In genomic region chr10:26157734-26158133, GRCh38 we compare ENCODE assay signal across 28 cellular contexts. TPM values are rescaled to one million over a fixed set of nuclear protein-coding genes. Genes with fewer than 3 reads are reported as not detected.
DNase-seq lines count a peak whose midpoint lies in the region; ATAC-seq, FAIRE-seq and TF ChIP-seq lines count a peak whose summit lies in the region.
"Had no signal": no experiment of that assay in that cellular context is flagged by ENCODE, and none has a peak within 500 bp of the region (broad histone marks: within the 10 kb centered on the region; RNA-seq: fewer than 3 reads in every experiment).

No MANE protein-coding gene starts in this region.

- no peak overlapping the region for H3K4me3 Mint-ChIP-seq in activated T-cell treated with anti-CD3 and anti-CD28 coated beads, Interleukin-2, amount 50 U/mL, for 72 hours
- H3K4me3 Mint-ChIP-seq: activated CD8-positive, alpha-beta T cell treated with anti-CD3 and anti-CD28 coated beads, Interleukin-2, amount 10 ng/mL, durations not matched to agents 7 days and 5 days; activated T-cell treated with anti-CD3 and anti-CD28 coated beads, Interleukin-2, amount 50 U/mL, for 4 hours; natural killer cell had no signal

- no peaks in the 10 kb centered on the region for H3K36me3 Mint-ChIP-seq in activated T-cell treated with anti-CD3 and anti-CD28 coated beads, Interleukin-2, amount 50 U/mL, for 72 hours (ENCODE audit: insufficient read depth in 2 of 2)
- H3K36me3 Mint-ChIP-seq: activated naive CD4-positive, alpha-beta T cell treated with anti-CD3 and anti-CD28 coated beads, Interleukin-2, amount 50 U/mL, for 72 hours; natural killer cell had no signal

- 0 out of 2 replicates have a peak, but pooled peaks cover 10% of the 10 kb centered on the region for H3K9me3 ChIP-seq in OCI-LY7 (ENCODE audit: low read length)
- H3K9me3 ChIP-seq: vagina had no signal

- ATAC-seq in HG02884 (IDR thresholded peaks at IDR 0.05; ENCODE audit: unreplicated experiment), result no peak
- no peak for ATAC-seq in activated T-cell treated with anti-CD3 and anti-CD28 coated beads, Interleukin-2, amount 50 U/mL, for 72 hours (replicated peaks in 1 of 2)
- ATAC-seq: activated CD8-positive, alpha-beta T cell treated with anti-CD3 and anti-CD28 coated beads, Interleukin-2, amount 10 ng/mL, durations not matched to agents 7 days and 5 days; activated naive CD4-positive, alpha-beta T cell treated with anti-CD3 and anti-CD28 coated beads, Interleukin-2, amount 50 U/mL, for 72 hours; activated T-cell treated with anti-CD3 and anti-CD28 coated beads, Interleukin-2, amount 50 U/mL, for 4 hours had no signal

- FAIRE-seq in D721Med (lab: Jason Lieb, UNC), result no peak
- FAIRE-seq: GM19239, small intestine had no signal

- no peaks in the 10 kb centered on the region for H3K4me1 Mint-ChIP-seq in activated T-cell treated with anti-CD3 and anti-CD28 coated beads, Interleukin-2, amount 50 U/mL, for 72 hours (ENCODE audit: low read depth)
- H3K4me1 Mint-ChIP-seq: natural killer cell had no signal

- BruUV-seq in OCI-LY7 (replicated peaks; lab: Mats Ljungman, UMichigan), result no TSS peak

- CTCF ChIA-PET in OCI-LY7 (lab: Charles Lee; ENCODE audit: unreplicated experiment), result interaction anchor here (0.6 kb wide), 1 partner anchor 282 kb away, joined by 3 read pairs; no protein-coding TSS in a partner anchor
- CTCF ChIA-PET in RWPE1 (lab: Yijun Ruan, JAX), result no interaction called here

- peaks cover 12% of the 10 kb centered on the region for H3K27me3 Mint-ChIP-seq in activated T-cell treated with anti-CD3 and anti-CD28 coated beads, Interleukin-2, amount 50 U/mL, for 72 hours (ENCODE audit: low read depth)

- no peaks in the 10 kb centered on the region for H4K20me1 ChIP-seq in OCI-LY7 (ENCODE audit: insufficient read depth, low read length)

- no peak overlapping the region for H3K4me3 ChIP-seq in OCI-LY7 (ENCODE audit: low read depth, low read length, poor library complexity, severe bottlenecking)
- no peak overlapping the region for H3K4me3 ChIP-seq in lower leg skin (ENCODE audit: low read depth, poor library complexity, severe bottlenecking)
- H3K4me3 ChIP-seq: vagina had no signal

- no peaks in the 10 kb centered on the region for H3K9me2 ChIP-seq in OCI-LY7 (ENCODE audit: insufficient read depth, low read length)

- peak; percentile 30 for TF ChIP-seq CTCF in D721Med (IDR thresholded peaks at IDR 0.05; ENCODE audit: insufficient read depth, missing control alignments)
- TF ChIP-seq CTCF in OCI-LY7 (conservative IDR thresholded peaks at IDR 0.05; ENCODE audit: low read length), result peak; percentile 79
- TF ChIP-seq CTCF in lower leg skin (IDR thresholded peaks at IDR 0.05), result no peak
- TF ChIP-seq CTCF in RWPE1 (conservative IDR thresholded peaks at IDR 0.05; ENCODE audit: low read depth), result no peak

- peak overlapping the region; percentile 7; the same call in 1 of the 2 replicates for H3K4me2 ChIP-seq in OCI-LY7 (ENCODE audit: low read length)

- H3K27ac ChIP-seq in OCI-LY7 (ENCODE audit: low read depth, low read length, poor library complexity, severe bottlenecking) (peak overlapping the region; percentile 14), RWPE1 (no peak overlapping the region)
- H3K27ac ChIP-seq: vagina had no signal

- intact Hi-C loops in OCI-LY7 (cut with micrococcal nuclease; ENCODE audit: unreplicated experiment), result loop anchor here (1.0 kb wide), 1 partner anchor 282 kb away; no protein-coding TSS in a partner anchor
- intact Hi-C loops in lower leg skin (cut with DNase I; ENCODE audit: low total_unique reads), result no loop called here

- POLR2A ChIA-PET in OCI-LY7 (lab: Charles Lee) (interaction anchor here (0.7 to 2.8 kb wide), 8 partner anchors 8 to 711 kb away, joined by 3 to 12 read pairs (median 5); no protein-coding TSS in a partner anchor), RWPE1 (lab: Yijun Ruan, JAX; ENCODE audit: low non-redundant PET) (no interaction called here)

- H3K4me1 ChIP-seq in OCI-LY7 (ENCODE audit: insufficient read depth, low read length, poor library complexity, severe bottlenecking), result peaks cover 43% of the 10 kb centered on the region
- H3K4me1 ChIP-seq: vagina had no signal

- H2AFZ ChIP-seq in OCI-LY7 (ENCODE audit: low read length), result peak overlapping the region; percentile 75

- H3K36me3 ChIP-seq in OCI-LY7 (ENCODE audit: insufficient read depth, low read length), result no peaks in the 10 kb centered on the region; the same call in 1 of the 2 replicates
- H3K36me3 ChIP-seq: vagina had no signal

- DNase-seq in D721Med (ENCODE audit: insufficient read length, low spot score), result no peak
- DNase-seq in H4 (ENCODE audit: low spot score), result peak; percentile 6
- peak; percentile 69 for DNase-seq in OCI-LY7 (ENCODE audit: low spot score)
- peak; percentile 21 for DNase-seq in iPS-NIHi11 (ENCODE audit: low spot score)
- DNase-seq in lower leg skin (ENCODE audit: low spot score in 2 of 2), result no peak
- no peak for DNase-seq in RWPE1 (ENCODE audit: low spot score)
- DNase-seq in activated T-cell treated with anti-CD3 and anti-CD28 coated beads, Interleukin-2, amount 50 U/mL, for 72 hours, result no peak
- DNase-seq: activated CD4-positive, CD25-positive, alpha-beta regulatory T cell; activated CD8-positive, alpha-beta T cell treated with anti-CD3 and anti-CD28 coated beads, Interleukin-2, amount 10 ng/mL, durations not matched to agents 7 days and 5 days; activated T-cell treated with anti-CD3 and anti-CD28 coated beads, Interleukin-2, amount 50 U/mL, for 4 hours; AML-193; effector memory CD4-positive, alpha-beta T cell; GDM1; hippocampal formation; natural killer cell; NCI-H146; small intestine; stimulated activated CD8-positive, alpha-beta memory T cell treated with anti-CD3 and anti-CD28 coated beads, Interleukin-4, amount 100 ng/mL, for 48 hours; substantia nigra; T-helper 1 cell had no signal

- no peaks in the 10 kb centered on the region for H3K9me3 Mint-ChIP-seq in activated T-cell treated with anti-CD3 and anti-CD28 coated beads, Interleukin-2, amount 50 U/mL, for 72 hours
- H3K9me3 Mint-ChIP-seq: activated naive CD4-positive, alpha-beta T cell treated with anti-CD3 and anti-CD28 coated beads, Interleukin-2, amount 50 U/mL, for 72 hours; activated T-cell treated with anti-CD3 and anti-CD28 coated beads, Interleukin-2, amount 50 U/mL, for 4 hours; natural killer cell had no signal

- no peak overlapping the region for H3K27ac Mint-ChIP-seq in activated T-cell treated with anti-CD3 and anti-CD28 coated beads, Interleukin-2, amount 50 U/mL, for 72 hours
- H3K27ac Mint-ChIP-seq: activated CD8-positive, alpha-beta T cell treated with anti-CD3 and anti-CD28 coated beads, Interleukin-2, amount 10 ng/mL, durations not matched to agents 7 days and 5 days; activated naive CD4-positive, alpha-beta T cell treated with anti-CD3 and anti-CD28 coated beads, Interleukin-2, amount 50 U/mL, for 72 hours; natural killer cell had no signal

- H3K79me2 ChIP-seq in OCI-LY7 (ENCODE audit: insufficient read depth, low read depth, low read length), result no peaks in the 10 kb centered on the region

- 66 to 88% methylated on average over 4 of the region's 4 CpGs for WGBS in lower leg skin, 2 donors

- TF ChIP-seq POLR2A in lower leg skin (IDR thresholded peaks at IDR 0.05), result no peak

RNA-seq across cellular contexts. Expression of gene GAD2, which starts 58.8 kb away (rescaled TPM):
- total RNA-seq in H4 (2014; rRNA removed; shearing (Covaris generic)), result not detected in 2 replicates
- not detected in 2 replicates for total RNA-seq in OCI-LY7 (2014; rRNA removed; shearing (Covaris generic))
- total RNA-seq in OCI-LY7 (2022) (not detected in 2 replicates), lower leg skin (under 1 TPM in 1 of 4 donors, not detected in 3; 0.51 TPM)
- total RNA-seq in activated T-cell treated with anti-CD3 and anti-CD28 coated beads, Interleukin-2, amount 50 U/mL, for 72 hours, result not detected
- total RNA-seq: activated CD8-positive, alpha-beta T cell treated with anti-CD3 and anti-CD28 coated beads, Interleukin-2, amount 10 ng/mL, durations not matched to agents 7 days and 5 days; activated naive CD4-positive, alpha-beta T cell treated with anti-CD3 and anti-CD28 coated beads, Interleukin-2, amount 50 U/mL, for 72 hours; activated T-cell treated with anti-CD3 and anti-CD28 coated beads, Interleukin-2, amount 50 U/mL, for 4 hours; chondrocyte; HT-29; mesenteric fat pad; natural killer cell; posterior vena cava; vagina had no signal

Comparison
In these comparisons a context has a peak if more than half of its experiments do, and no peak if none do; other contexts are left out.
1. DNase-seq: peak in H4 (single experiment), OCI-LY7 (single experiment) and iPS-NIHi11 (single experiment); none in D721Med (single experiment), lower leg skin (0 of 2), RWPE1 (single experiment) and activated T-cell treated with anti-CD3 and anti-CD28 coated beads, Interleukin-2, amount 50 U/mL, for 72 hours (0 of 2).
2. CTCF ChIP-seq: peak in D721Med (single experiment) and OCI-LY7 (single experiment); none in lower leg skin (0 of 3) and RWPE1 (single experiment).